20 cellular contexts compared by ENCODE assay signal in genomic region chr1:243443557-243443956, GRCh38.
DNase-seq lines count a peak whose midpoint lies in the region; ATAC-seq and TF ChIP-seq lines count a peak whose summit lies in the region.
"Had no signal": no experiment of that assay in that cellular context is flagged by ENCODE, and none has a peak within 500 bp of the region (broad histone marks: within the 10 kb centered on the region; RNA-seq: fewer than 3 reads in every experiment).

No MANE protein-coding gene starts in this region.

- in situ Hi-C loops in transverse colon (cut with MboI; ENCODE audit: low pct_ligation_motif_present in 1 of 4, low pct_unique_long_range_greater_than_20kb in 1 of 4, low sequenced_read_pairs in 3 of 4), result no loop called here

- no peak for TF ChIP-seq POLR2A in transverse colon (IDR thresholded peaks at IDR 0.05)

- TF ChIP-seq CTCF in left ventricle myocardium inferior (IDR thresholded peaks at IDR 0.05; ENCODE audit: borderline replicate concordance), result no peak
- TF ChIP-seq CTCF in dorsolateral prefrontal cortex (IDR thresholded peaks at IDR 0.05 in 54 of 56, conservative IDR thresholded peaks at IDR 0.05 in 2 of 56; ENCODE audit: low read depth in 1 of 56, partially characterized antibody in 56 of 56), result no peak
- no peak for TF ChIP-seq CTCF in thoracic aorta (IDR thresholded peaks at IDR 0.05)
- TF ChIP-seq CTCF in transverse colon (IDR thresholded peaks at IDR 0.05), result no peak

- intact Hi-C loops in left ventricle myocardium inferior (cut with micrococcal nuclease), result no loop called here
- intact Hi-C loops in cardiac septum (cut with DNase I), result no loop called here
- intact Hi-C loops in dorsolateral prefrontal cortex (cut with DNase I), result no loop called here
- intact Hi-C loops in transverse colon (cut with DNase I; ENCODE audit: low total_unique reads), result no loop called here

- H3K27me3 ChIP-seq in left ventricle myocardium inferior (ENCODE audit: low read depth), result no peaks in the 10 kb centered on the region
- H3K27me3 ChIP-seq in dorsolateral prefrontal cortex, result no peaks in the 10 kb centered on the region
- no peaks in the 10 kb centered on the region for H3K27me3 ChIP-seq in thoracic aorta (replicated peaks; ENCODE audit: insufficient read depth)
- H3K27me3 ChIP-seq in transverse colon, result no peaks in the 10 kb centered on the region
- H3K27me3 ChIP-seq: SJCRH30 had no signal

- no peak for ATAC-seq in thoracic aorta (ENCODE audit: insufficient number of reproducible peaks, low FRiP score, low read depth)

- peaks cover 41% of the 10 kb centered on the region for H3K4me1 ChIP-seq in left ventricle myocardium inferior
- peaks cover 5 to 11% of the 10 kb centered on the region in 2 donors for H3K4me1 ChIP-seq in thoracic aorta (ENCODE audit: control insufficient read depth in 1 of 2, low read depth in 2 of 2)
- no peaks in the 10 kb centered on the region for H3K4me1 ChIP-seq in transverse colon
- H3K4me1 ChIP-seq: SJCRH30 had no signal

- H3K27ac ChIP-seq in left ventricle myocardium inferior (replicated peaks) (peak overlapping the region; percentile 63), dorsolateral prefrontal cortex (peak overlapping the region in 31 of 59 donors; percentile 3 to 75 (median 38)), thoracic aorta (no peak overlapping the region), transverse colon (no peak overlapping the region)
- H3K27ac ChIP-seq: KMS-11, SJCRH30 had no signal

- no peak overlapping the region for H3K4me3 ChIP-seq in left ventricle myocardium inferior
- H3K4me3 ChIP-seq in dorsolateral prefrontal cortex, result peak overlapping the region in 3 of 59 donors; percentile 6 to 9 (median 9)
- H3K4me3 ChIP-seq in thoracic aorta, result peak overlapping the region; percentile 35
- no peak overlapping the region for H3K4me3 ChIP-seq in transverse colon
- H3K4me3 ChIP-seq: SJCRH30 had no signal

- no peak for DNase-seq in left ventricle myocardium inferior
- no peak for DNase-seq in cardiac septum (ENCODE audit: low spot score)
- peak; percentile 25 for DNase-seq in MV-4-11 (lab: John Stamatoyannopoulos, UW)
- DNase-seq in dorsolateral prefrontal cortex, result no peak
- DNase-seq in thoracic aorta (ENCODE audit: low spot score), result no peak
- no peak for DNase-seq in transverse colon
- no peak for DNase-seq in globus pallidus (ENCODE audit: low spot score)
- DNase-seq in activated CD8-positive, alpha-beta memory T cell treated with anti-CD3 and anti-CD28 coated beads for 24 hours, result no peak
- DNase-seq: DMS 273 treated with DMSO at 0.1 percent for 48 hours; EL; GOT3; NCI-H1417; NCI-H1930; NCI-H2171; NCI-H446; NCI-H69; NK-92 treated with Interleukin-12 subunit alpha and Interleukin-12 subunit beta, amount 100 ng/mL, for 24 hours; RPMI8226; SJCRH30 had no signal

- H3K9me3 ChIP-seq in left ventricle myocardium inferior (replicated peaks), result no peaks in the 10 kb centered on the region
- H3K9me3 ChIP-seq in thoracic aorta, result no peaks in the 10 kb centered on the region
- no peaks in the 10 kb centered on the region for H3K9me3 ChIP-seq in transverse colon
- H3K9me3 ChIP-seq: SJCRH30 had no signal

- TF ChIP-seq EP300 in transverse colon (IDR thresholded peaks at IDR 0.05; ENCODE audit: low read depth), result no peak

- H3K36me3 ChIP-seq in left ventricle myocardium inferior (no peaks in the 10 kb centered on the region), thoracic aorta (no peaks in the 10 kb centered on the region), transverse colon (no peaks in the 10 kb centered on the region)
- H3K36me3 ChIP-seq: SJCRH30 had no signal

- WGBS in transverse colon (ENCODE audit: low coverage in 1 of 2), 2 donors, result 74% methylated on average over 4 of the region's 4 CpGs

Comparison
In these comparisons a context has a peak if more than half of its experiments do, and no peak if none do; other contexts are left out.
1. H3K27ac ChIP-seq: peak in left ventricle myocardium inferior (single experiment) and dorsolateral prefrontal cortex (31 of 59); none in thoracic aorta (0 of 2) and transverse colon (0 of 4).